In the genomic region with DNA sequence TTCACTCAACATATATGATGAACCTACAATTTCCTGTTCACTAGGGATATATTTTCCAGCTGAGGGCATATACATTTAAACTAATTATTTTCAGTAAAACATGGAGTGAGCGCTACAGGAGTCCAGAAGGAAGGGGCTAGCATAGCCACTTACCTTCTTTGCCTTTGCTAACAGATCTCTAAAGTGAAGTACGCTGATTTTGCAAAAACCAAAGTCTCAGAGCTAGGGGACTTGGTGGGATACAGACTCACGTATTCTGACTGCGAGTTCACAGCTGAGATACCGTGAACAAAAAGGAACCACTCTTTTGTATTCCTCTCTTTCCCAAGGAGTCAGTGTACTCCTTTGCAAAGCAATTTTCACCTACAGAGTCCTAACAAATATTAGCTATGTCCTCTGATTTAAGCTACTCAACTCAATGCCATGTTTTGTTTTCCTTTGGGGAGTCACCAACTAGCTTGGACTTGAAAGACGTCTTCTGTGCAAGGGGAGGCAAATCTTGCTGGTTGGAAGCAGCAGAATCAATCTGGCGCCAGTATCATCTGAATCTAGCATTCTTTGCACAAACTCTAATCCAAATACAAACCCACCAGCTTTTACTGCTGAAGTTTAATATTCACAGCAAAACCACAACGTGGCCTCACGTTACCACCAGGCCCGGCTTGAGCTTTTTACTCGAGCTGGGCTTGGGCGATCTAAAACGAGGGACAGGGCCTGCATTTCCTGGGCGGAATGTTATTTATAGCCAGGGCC, we compare ENCODE assay signal across 8 cellular contexts. TPM values are rescaled to one million over a fixed set of nuclear protein-coding genes. Genes with fewer than 3 reads are reported as not detected.
A peak's percentile ranks its signal among the peaks of the same experiment; 100 is the strongest.
DNase-seq lines count a peak whose midpoint lies in the region; ATAC-seq and TF ChIP-seq lines count a peak whose summit lies in the region.

No MANE protein-coding gene starts in this region.

- H3K9me3 ChIP-seq in lower lobe of right lung, result no peaks in the 10 kb centered on the region

- H3K27ac ChIP-seq in 22Rv1 (peak overlapping the region; percentile 74), lower lobe of right lung (peak overlapping the region; percentile 89)

- H3K4me1 ChIP-seq in lower lobe of right lung, result peaks cover 18% of the 10 kb centered on the region

- peaks cover 7% of the 10 kb centered on the region for H3K36me3 Mint-ChIP-seq in type B pancreatic cell

- H3K27ac Mint-ChIP-seq in type B pancreatic cell, result peak overlapping the region; percentile 98

- H3K27me3 Mint-ChIP-seq in type B pancreatic cell, result no peaks in the 10 kb centered on the region

- peak overlapping the region; percentile 97 for H3K4me3 Mint-ChIP-seq in type B pancreatic cell

- DNase-seq in HFF-Myc (ENCODE audit: extremely low read depth, low read depth), result no peak
- peak; percentile 19 for DNase-seq in astrocyte of the cerebellum (ENCODE audit: low read depth)
- no peak for DNase-seq in lower lobe of right lung
- DNase-seq in type B pancreatic cell (ENCODE audit: extremely low spot score, unreplicated experiment), result no peak
- no peak for DNase-seq in ureter (ENCODE audit: low spot score)
- DNase-seq in HCEC 1CT, result no peak

- no peaks in the 10 kb centered on the region for H3K27me3 ChIP-seq in lower lobe of right lung (ENCODE audit: low read depth)

- peaks cover 17% of the 10 kb centered on the region for H3K36me3 ChIP-seq in lower lobe of right lung

- intact Hi-C loops in lower lobe of right lung (cut with DNase I), result no loop called here

- H3K9me3 Mint-ChIP-seq in type B pancreatic cell, result no peaks in the 10 kb centered on the region

- in situ Hi-C loops in astrocyte of the cerebellum (cut with HindIII; ENCODE audit: low sequenced_read_pairs), result no loop called here

- H3K4me3 ChIP-seq in HFF-Myc (replicated peaks; ENCODE audit: low read depth, low read length), result peak overlapping the region; percentile 94
- H3K4me3 ChIP-seq in astrocyte of the cerebellum (ENCODE audit: low read depth, low read length), result peak overlapping the region; percentile 93
- H3K4me3 ChIP-seq in lower lobe of right lung, result peak overlapping the region; percentile 73

- H3K4me1 Mint-ChIP-seq in type B pancreatic cell (ENCODE audit: unreplicated experiment), result peaks cover 22% of the 10 kb centered on the region

- no peak for ATAC-seq in lower lobe of right lung
- ATAC-seq in activated CD4-positive, CD25-positive, alpha-beta regulatory T cell treated with anti-CD3 and anti-CD28 coated beads, Interleukin-2, amount 50 U/mL, for 24 hours, result no peak

- TF ChIP-seq CTCF in 22Rv1 (IDR thresholded peaks at IDR 0.05) (no peak), HFF-Myc (IDR thresholded peaks at IDR 0.05; ENCODE audit: low read depth, low read length, missing control alignments) (no peak), astrocyte of the cerebellum (IDR thresholded peaks at IDR 0.05; ENCODE audit: low read depth, low read length, missing control alignments) (no peak), lower lobe of right lung (IDR thresholded peaks at IDR 0.05) (no peak), type B pancreatic cell (conservative IDR thresholded peaks at IDR 0.05) (no peak)

RNA-seq across cellular contexts. Expression of gene CDNF, which starts 0.7 kb away (rescaled TPM):
- 1.3 TPM for total RNA-seq in lower lobe of right lung
- 1.1 and 1.3 TPM in 2 replicates for total RNA-seq in type B pancreatic cell (ENCODE audit: low replicate concordance)
- total RNA-seq in ureter, result 3.8 TPM

RNA-seq across cellular contexts. Expression of gene HSPA14, which starts 0.9 kb away (rescaled TPM):
- 10.4 TPM for total RNA-seq in lower lobe of right lung
- total RNA-seq in type B pancreatic cell (ENCODE audit: low replicate concordance), result 10.6 and 17.3 TPM in 2 replicates
- total RNA-seq in ureter, result 15.4 TPM

RNA-seq across cellular contexts. Expression of gene MSANTD7, which starts 0.9 kb away (rescaled TPM):
- total RNA-seq in lower lobe of right lung, result 8.0 TPM
- 15.3 and 18.1 TPM in 2 replicates for total RNA-seq in type B pancreatic cell (ENCODE audit: low replicate concordance)
- total RNA-seq in ureter, result 14.4 TPM

RNA-seq across cellular contexts. Expression of gene SUV39H2, which starts 41.5 kb away (rescaled TPM):
- 4.3 TPM for total RNA-seq in lower lobe of right lung
- total RNA-seq in type B pancreatic cell (ENCODE audit: low replicate concordance), result 16.5 and 39.7 TPM in 2 replicates
- total RNA-seq in ureter, result 14.2 TPM
